Comparison of ENCODE assay signal across 1 cellular context in the genomic region with DNA sequence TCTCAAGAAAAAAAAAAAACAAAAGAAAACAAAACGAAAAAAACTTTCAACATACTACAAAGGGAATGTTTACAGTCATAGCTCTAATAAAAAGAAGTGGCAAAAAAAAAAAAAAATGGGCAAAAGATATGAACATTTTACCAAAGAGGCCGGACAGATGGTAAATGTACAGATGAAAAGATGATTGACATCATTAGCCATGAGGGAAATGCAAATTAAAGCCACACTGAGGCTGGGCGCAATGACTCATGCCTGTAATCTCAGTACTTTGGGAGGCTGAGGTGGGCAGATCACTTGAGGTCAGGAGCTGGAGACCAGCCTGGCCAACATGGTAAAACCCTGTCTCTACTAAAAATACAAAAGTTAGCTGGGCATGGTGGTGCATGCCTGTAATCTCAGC. TPM values are rescaled to one million over a fixed set of nuclear protein-coding genes. Genes with fewer than 3 reads are reported as not detected.
"Had no signal": no experiment of that assay in that cellular context is flagged by ENCODE, and none has a peak within 500 bp of the region (broad histone marks: within the 10 kb centered on the region; RNA-seq: fewer than 3 reads in every experiment).

No MANE protein-coding gene starts in this region.

RNA-seq across cellular contexts. Expression of gene CCDC3, which starts 17.9 kb away (rescaled TPM):
- total RNA-seq: activated CD8-positive, alpha-beta T cell treated with anti-CD3 and anti-CD28 coated beads, Interleukin-2, amount 10 ng/mL, durations not matched to agents 7 days and 5 days had no signal
